ENCODE assay signal across 1 cellular context in genomic region chr22:41668971-41669911, GRCh38.
A peak's percentile ranks its signal among the peaks of the same experiment; 100 is the strongest.
TF ChIP-seq lines count a peak whose summit lies in the region.

No MANE protein-coding gene starts in this region.

TF ChIP-seq in HepG2, 621 proteins besides CTCF, POLR2A, EP300 and RAD21:
- no peak for TF ChIP-seq E2F2 (CRISPR knock-in tag; IDR thresholded peaks at IDR 0.05; ENCODE audit: borderline replicate concordance)
- TF ChIP-seq RBM22 (optimal IDR thresholded peaks at IDR 0.05; ENCODE audit: low read length), result peak; percentile 27
